Comparison of ENCODE assay signal across 7 cellular contexts in genomic region chr17:44808656-44809388, GRCh38. TPM values are rescaled to one million over a fixed set of nuclear protein-coding genes. Genes with fewer than 3 reads are reported as not detected.
"Had no signal": no experiment of that assay in that cellular context is flagged by ENCODE, and none has a peak within 500 bp of the region (broad histone marks: within the 10 kb centered on the region; RNA-seq: fewer than 3 reads in every experiment).

No MANE protein-coding gene starts in this region.

RNA-seq across cellular contexts. Expression of gene HIGD1B, which starts 38.9 kb away (rescaled TPM):
- total RNA-seq: activated CD4-positive, alpha-beta memory T cell treated with anti-CD3 and anti-CD28 coated beads, Interleukin-2, amount 10 ng/mL, durations not matched to agents 7 days and 5 days; activated CD8-positive, alpha-beta memory T cell treated with anti-CD3 and anti-CD28 coated beads, Interleukin-2, amount 10 ng/mL, durations not matched to agents 7 days and 5 days; bronchial epithelial cell; MCF 10A; NCI-H460; OCI-LY7; PC-9 had no signal
